In the genomic region with DNA sequence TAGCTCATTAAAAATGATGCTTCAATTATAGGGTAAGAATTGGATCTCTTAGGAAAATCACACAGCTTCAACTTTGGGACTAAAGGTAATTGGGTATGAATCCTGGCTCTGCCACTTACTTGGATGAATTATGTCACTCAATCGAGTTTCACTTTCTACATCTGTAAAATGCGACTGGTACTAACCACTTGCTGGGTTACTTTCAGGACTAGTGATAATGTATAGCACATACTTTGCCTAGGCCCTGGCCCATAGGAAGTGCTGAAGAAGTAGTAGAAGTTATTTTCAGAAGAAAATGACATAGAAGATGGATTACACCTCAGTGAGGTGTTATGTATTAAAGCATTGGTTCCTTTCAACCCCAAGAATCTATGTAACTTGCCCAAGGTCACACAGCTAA, we compare ENCODE assay signal across 8 cellular contexts. TPM values are rescaled to one million over a fixed set of nuclear protein-coding genes. Genes with fewer than 3 reads are reported as not detected.
DNase-seq lines count a peak whose midpoint lies in the region; ATAC-seq and TF ChIP-seq lines count a peak whose summit lies in the region.

No MANE protein-coding gene starts in this region.

- no peaks in the 10 kb centered on the region for H4K20me1 ChIP-seq in OCI-LY7 (ENCODE audit: insufficient read depth, low read length)

- H2AFZ ChIP-seq in OCI-LY7 (ENCODE audit: low read length), result peak overlapping the region; percentile 94

- POLR2A ChIA-PET in OCI-LY7 (lab: Charles Lee), result interaction anchor here (1.2 to 1.3 kb wide), 2 partner anchors 19 to 30 kb away, joined by 3 read pairs; no protein-coding TSS in a partner anchor

- no peak for TF ChIP-seq POLR2A in esophagus muscularis mucosa (IDR thresholded peaks at IDR 0.05; ENCODE audit: low read depth)

- no peaks in the 10 kb centered on the region for H3K9me2 ChIP-seq in OCI-LY7 (ENCODE audit: insufficient read depth, low read length)

- CTCF ChIA-PET in OCI-LY7 (lab: Charles Lee; ENCODE audit: unreplicated experiment), result no interaction called here

- DNase-seq in stimulated activated CD4-positive, alpha-beta T cell treated with anti-CD3 and anti-CD28 coated beads, Interleukin-15, amount 100 ng/mL, for 24 hours, result peak; percentile 36
- no peak for DNase-seq in stimulated activated CD4-positive, alpha-beta T cell treated with anti-CD3 and anti-CD28 coated beads, Interleukin-2, amount 100 ng/mL, for 24 hours
- DNase-seq in OCI-LY7 (ENCODE audit: low spot score) (peak; percentile 25), hypothalamus (lab: John Stamatoyannopoulos, UW) (no peak), tibial artery (no peak), SW480 (ENCODE audit: low spot score) (no peak), esophagus muscularis mucosa (ENCODE audit: extremely low spot score) (no peak)

- TF ChIP-seq CTCF in OCI-LY7 (conservative IDR thresholded peaks at IDR 0.05; ENCODE audit: low read length) (no peak), tibial artery (IDR thresholded peaks at IDR 0.05) (no peak), esophagus muscularis mucosa (IDR thresholded peaks at IDR 0.05) (no peak)

- intact Hi-C loops in OCI-LY7 (cut with micrococcal nuclease; ENCODE audit: unreplicated experiment), result no loop called here
- intact Hi-C loops in tibial artery (cut with DNase I; ENCODE audit: low total_unique reads), result no loop called here
- intact Hi-C loops in esophagus muscularis mucosa (cut with DNase I), result loop anchor here (5.0 kb wide), 1 partner anchor 112 kb away; the partner anchor contains the start of gene SPPL2A

- TF ChIP-seq EP300 in esophagus muscularis mucosa (IDR thresholded peaks at IDR 0.05), result no peak

- H3K36me3 ChIP-seq in OCI-LY7 (ENCODE audit: insufficient read depth, low read length), result no peaks in the 10 kb centered on the region
- no peaks in the 10 kb centered on the region for H3K36me3 ChIP-seq in tibial artery
- no peaks in the 10 kb centered on the region for H3K36me3 ChIP-seq in esophagus muscularis mucosa

- peak; percentile 44 for ATAC-seq in HG02884 (IDR thresholded peaks at IDR 0.05; ENCODE audit: unreplicated experiment)

- WGBS in esophagus muscularis mucosa, result 73% methylated on average over 2 of the region's 2 CpGs

- H3K27me3 ChIP-seq in tibial artery (no peaks in the 10 kb centered on the region), esophagus muscularis mucosa (no peaks in the 10 kb centered on the region)

- H3K4me3 ChIP-seq in OCI-LY7 (ENCODE audit: low read depth, low read length, poor library complexity, severe bottlenecking) (no peak overlapping the region), tibial artery (no peak overlapping the region), esophagus muscularis mucosa (no peak overlapping the region)

- H3K27ac ChIP-seq in OCI-LY7 (ENCODE audit: low read depth, low read length, poor library complexity, severe bottlenecking), result no peak overlapping the region
- H3K27ac ChIP-seq in tibial artery, result no peak overlapping the region
- H3K27ac ChIP-seq in esophagus muscularis mucosa (replicated peaks in 1 of 4), result no peak overlapping the region

- BruUV-seq in OCI-LY7 (replicated peaks; lab: Mats Ljungman, UMichigan), result no TSS peak

- H3K4me1 ChIP-seq in OCI-LY7 (ENCODE audit: insufficient read depth, low read length, poor library complexity, severe bottlenecking) (peaks cover 42% of the 10 kb centered on the region), tibial artery (peaks cover 0 to 6% (median 2%) of the 10 kb centered on the region in 4 donors), esophagus muscularis mucosa (peaks cover 5 to 16% (median 12%) of the 10 kb centered on the region in 4 donors)

- peak overlapping the region; percentile 43 for H3K4me2 ChIP-seq in OCI-LY7 (ENCODE audit: low read length)

- H3K79me2 ChIP-seq in OCI-LY7 (ENCODE audit: insufficient read depth, low read depth, low read length), result no peaks in the 10 kb centered on the region

- H3K9me3 ChIP-seq in OCI-LY7 (ENCODE audit: low read length) (no peaks in the 10 kb centered on the region), tibial artery (no peaks in the 10 kb centered on the region), esophagus muscularis mucosa (no peaks in the 10 kb centered on the region)

RNA-seq across cellular contexts. Expression of gene AP4E1, which starts 29.5 kb away (rescaled TPM):
- total RNA-seq in OCI-LY7 (2014; rRNA removed; shearing (Covaris generic)), result 5.4 and 7.6 TPM in 2 replicates
- total RNA-seq in OCI-LY7 (2022), result 14.8 and 16.4 TPM in 2 replicates
- total RNA-seq in esophagus muscularis mucosa, result 10 to 100 TPM in 2 of 4 donors, 1 to 10 TPM in 2; 9.9 to 13.2 (median 10.6) TPM

Comparison
In these comparisons a context has a peak if more than half of its experiments do, and no peak if none do; other contexts are left out.
1. DNase-seq: peak in stimulated activated CD4-positive, alpha-beta T cell treated with anti-CD3 and anti-CD28 coated beads, Interleukin-15, amount 100 ng/mL, for 24 hours (single experiment) and OCI-LY7 (single experiment); none in stimulated activated CD4-positive, alpha-beta T cell treated with anti-CD3 and anti-CD28 coated beads, Interleukin-2, amount 100 ng/mL, for 24 hours (0 of 2), hypothalamus (0 of 51), tibial artery (0 of 2), SW480 (single experiment) and esophagus muscularis mucosa (single experiment).